In genomic region chr5:61768692-61769281, GRCh38 we compare ENCODE assay signal across 8 cellular contexts.
DNase-seq lines count a peak whose midpoint lies in the region; ATAC-seq, FAIRE-seq and TF ChIP-seq lines count a peak whose summit lies in the region.

No MANE protein-coding gene starts in this region.

- no peaks in the 10 kb centered on the region for H4K20me1 ChIP-seq in K562 (replicated peaks; ENCODE audit: control insufficient read depth, insufficient read depth, low read length)
- no peaks in the 10 kb centered on the region for H4K20me1 ChIP-seq in neural progenitor cell (ENCODE audit: low read depth)

- CTCF ChIA-PET in K562 (lab: Yijun Ruan, JAX; ENCODE audit: low intra/inter-chr PET ratio) = interaction anchor here (0.9 kb wide), 1 partner anchor 166 kb away, joined by 3 read pairs; no protein-coding TSS in a partner anchor

- peak; percentile 65 for FAIRE-seq in K562 (lab: Jason Lieb, UNC)

- H2AFZ ChIP-seq in K562 (ENCODE audit: low read depth, low read length) = no peak overlapping the region
- no peak overlapping the region for H2AFZ ChIP-seq in neural progenitor cell (replicated peaks)

- TF ChIP-seq CTCF in left ventricle myocardium inferior (IDR thresholded peaks at IDR 0.05; ENCODE audit: borderline replicate concordance) (peak; percentile 24), HFFc6 (IDR thresholded peaks at IDR 0.05) (peak; percentile 78), K562 (IDR thresholded peaks at IDR 0.05 in 2 of 3, conservative IDR thresholded peaks at IDR 0.05 in 1 of 3; ENCODE audit: insufficient read depth in 2 of 3, low read depth in 1 of 3, low read length in 3 of 3) (peak; percentile 93 to 100 (median 99)), neural progenitor cell (IDR thresholded peaks at IDR 0.05) (peak; percentile 82), spleen (IDR thresholded peaks at IDR 0.05 in 8 of 11, conservative IDR thresholded peaks at IDR 0.05 in 3 of 11) (peak in 3 of 11 experiments; percentile 10 to 16 (median 14))

- WGBS in K562 (ENCODE audit: insufficient coverage, low coverage, missing lambda C conversion rate) = 0% methylated on average over 5 of the region's 5 CpGs
- WGBS in spleen, 5 donors = 76 to 93% (median 83%) methylated on average over 4 to 5 of the region's 5 CpGs

- H3K4me3 ChIP-seq in left ventricle myocardium inferior (no peak overlapping the region), K562 (no peak overlapping the region), neural progenitor cell (no peak overlapping the region), spleen (no peak overlapping the region)

- in situ Hi-C loops in K562 (cut with MboI) = no loop called here

- intact Hi-C loops in left ventricle myocardium inferior (cut with micrococcal nuclease) = no loop called here
- intact Hi-C loops in Right ventricle myocardium superior (cut with DNase I) = no loop called here
- intact Hi-C loops in K562 (cut with micrococcal nuclease) = no loop called here
- intact Hi-C loops in spleen (cut with DNase I; ENCODE audit: low total_unique reads) = no loop called here

- TF ChIP-seq EP300 in K562 (IDR thresholded peaks at IDR 0.05; ENCODE audit: low read length) = no peak

- H3K36me3 ChIP-seq in left ventricle myocardium inferior = no peaks in the 10 kb centered on the region
- no peaks in the 10 kb centered on the region for H3K36me3 ChIP-seq in K562 (ENCODE audit: control insufficient read depth, insufficient read depth, low read length)
- no peaks in the 10 kb centered on the region for H3K36me3 ChIP-seq in neural progenitor cell
- H3K36me3 ChIP-seq in spleen = no peaks in the 10 kb centered on the region

- H3K79me2 ChIP-seq in K562 (ENCODE audit: control insufficient read depth, insufficient read depth, low read length) = no peaks in the 10 kb centered on the region
- no peaks in the 10 kb centered on the region for H3K79me2 ChIP-seq in neural progenitor cell (ENCODE audit: low read depth)

- peak; percentile 22 to 54; a peak in 2 of 4 replicates for TF ChIP-seq RAD21 in K562 (CRISPR knock-in tag; conservative IDR thresholded peaks at IDR 0.05 in 1 of 2, IDR thresholded peaks at IDR 0.05 in 1 of 2)

- no peaks in the 10 kb centered on the region for H3K4me1 Mint-ChIP-seq in HFFc6 (ENCODE audit: low read depth)
- H3K4me1 Mint-ChIP-seq in neural progenitor cell = peaks cover 5% of the 10 kb centered on the region

- no peaks in the 10 kb centered on the region for H3K36me3 Mint-ChIP-seq in HFFc6 (ENCODE audit: low read depth)
- no peaks in the 10 kb centered on the region for H3K36me3 Mint-ChIP-seq in neural progenitor cell

- peaks cover 8% of the 10 kb centered on the region for H3F3A ChIP-seq in neural progenitor cell (ENCODE audit: low read depth)

- ATAC-seq in Right ventricle myocardium superior (ENCODE audit: poor library complexity) (no peak), K562 (peak; percentile 100)

- H3K4me2 ChIP-seq in K562 (ENCODE audit: insufficient read depth, low read length) (no peak overlapping the region), neural progenitor cell (no peak overlapping the region)

- TF ChIP-seq POLR2A in K562 (conservative IDR thresholded peaks at IDR 0.05) = no peak
- no peak for TF ChIP-seq POLR2A in spleen (IDR thresholded peaks at IDR 0.05)

- no peaks in the 10 kb centered on the region for H3K9me1 ChIP-seq in K562 (ENCODE audit: control insufficient read depth, insufficient read depth, low read length)

- DNase-seq in left ventricle myocardium inferior = no peak
- DNase-seq in Right ventricle myocardium superior = no peak
- peak; percentile 25 for DNase-seq in HFFc6
- peak; percentile 43 for DNase-seq in M059J (ENCODE audit: low read depth)
- peak; percentile 52 to 57 (median 56) for DNase-seq in K562 (ENCODE audit: extremely low read depth in 1 of 4, low spot score in 3 of 4)
- peak; percentile 69 for DNase-seq in neural progenitor cell (ENCODE audit: low spot score)
- DNase-seq in spleen = no peak
- DNase-seq in NOMO-1 treated with DMSO at 0.1 percent for 48 hours (lab: John Stamatoyannopoulos, UW; ENCODE audit: unreplicated experiment) = no peak

- H3K27me3 Mint-ChIP-seq in HFFc6 (ENCODE audit: insufficient read depth) (peaks cover 2% of the 10 kb centered on the region), neural progenitor cell (ENCODE audit: insufficient read depth, low read depth) (peaks cover 7% of the 10 kb centered on the region)

- H3K9me3 Mint-ChIP-seq in HFFc6 (no peaks in the 10 kb centered on the region), neural progenitor cell (peaks cover 5% of the 10 kb centered on the region)

- no peaks in the 10 kb centered on the region for H3K4me1 ChIP-seq in left ventricle myocardium inferior
- H3K4me1 ChIP-seq in K562 (replicated peaks in 1 of 2; ENCODE audit: control insufficient read depth in 2 of 2, insufficient read depth in 2 of 2, low read length in 2 of 2) = no peaks in the 10 kb centered on the region
- peaks cover 24% of the 10 kb centered on the region for H3K4me1 ChIP-seq in neural progenitor cell
- H3K4me1 ChIP-seq in spleen = no peaks in the 10 kb centered on the region

- H3K4me3 Mint-ChIP-seq in HFFc6 = no peak overlapping the region
- no peak overlapping the region for H3K4me3 Mint-ChIP-seq in neural progenitor cell

- no TSS peak for BruUV-seq in K562 (replicated peaks; lab: Mats Ljungman, UMichigan)

- H3K27ac Mint-ChIP-seq in HFFc6 (no peak overlapping the region), neural progenitor cell (peak overlapping the region; percentile 1)

- H3K27me3 ChIP-seq in left ventricle myocardium inferior (ENCODE audit: low read depth) = peaks cover 54% of the 10 kb centered on the region
- H3K27me3 ChIP-seq in K562 (ENCODE audit: control insufficient read depth in 2 of 2, insufficient read depth in 2 of 2, low read length in 2 of 2) = no peaks in the 10 kb centered on the region
- no peaks in the 10 kb centered on the region for H3K27me3 ChIP-seq in neural progenitor cell
- H3K27me3 ChIP-seq in spleen (replicated peaks in 1 of 7) = peaks cover 0 to 8% (median 0%) of the 10 kb centered on the region in 7 donors

- H3K9me3 ChIP-seq in left ventricle myocardium inferior (replicated peaks) = peaks cover 6% of the 10 kb centered on the region
- no peaks in the 10 kb centered on the region for H3K9me3 ChIP-seq in K562 (replicated peaks; ENCODE audit: control insufficient read depth, insufficient read depth, low read depth, low read length)
- no peaks in the 10 kb centered on the region for H3K9me3 ChIP-seq in neural progenitor cell (ENCODE audit: low read depth)
- peaks cover 0 to 4% (median 0%) of the 10 kb centered on the region in 8 donors for H3K9me3 ChIP-seq in spleen

- no peak overlapping the region for H3K27ac ChIP-seq in left ventricle myocardium inferior (replicated peaks)
- H3K27ac ChIP-seq in K562 (ENCODE audit: extremely low read depth, low read depth, low read length) = no peak overlapping the region
- no peak overlapping the region for H3K27ac ChIP-seq in neural progenitor cell
- no peak overlapping the region for H3K27ac ChIP-seq in spleen

- H3K9ac ChIP-seq in K562 (ENCODE audit: insufficient read depth in 1 of 2, low read depth in 2 of 2, low read length in 2 of 2) (no peak overlapping the region), neural progenitor cell (no peak overlapping the region)

- POLR2A ChIA-PET in K562 (lab: Yijun Ruan, JAX) = interaction anchor here (0.6 kb wide), 1 partner anchor 462 kb away, joined by 4 read pairs; no protein-coding TSS in a partner anchor

TF ChIP-seq in K562, 482 proteins besides CTCF, POLR2A, EP300 and RAD21 (continues in another document):
- TF ChIP-seq SMAD3 (CRISPR knock-in tag; conservative IDR thresholded peaks at IDR 0.05) (no peak), MTF1 (CRISPR knock-in tag; IDR thresholded peaks at IDR 0.05; ENCODE audit: borderline replicate concordance) (no peak), FOXK1 (CRISPR knock-in tag; IDR thresholded peaks at IDR 0.05; ENCODE audit: borderline replicate concordance) (no peak), ZSCAN29 (IDR thresholded peaks at IDR 0.05) (no peak), MAFF (IDR thresholded peaks at IDR 0.05; ENCODE audit: low read length) (no peak), THRB (CRISPR knock-in tag; conservative IDR thresholded peaks at IDR 0.05) (no peak), ZNF384 (IDR thresholded peaks at IDR 0.05; ENCODE audit: low read depth, low read length) (no peak), ZNF76 (CRISPR knock-in tag; IDR thresholded peaks at IDR 0.05; ENCODE audit: borderline replicate concordance) (no peak), CBFB (CRISPR knock-in tag; IDR thresholded peaks at IDR 0.05) (no peak), KAT8 (IDR thresholded peaks at IDR 0.05; ENCODE audit: low read depth) (no peak), POLR3A (IDR thresholded peaks at IDR 0.05; ENCODE audit: borderline replicate concordance, extremely low read depth, insufficient read depth, insufficient read length) (no peak)
- TF ChIP-seq, protein P1, sequence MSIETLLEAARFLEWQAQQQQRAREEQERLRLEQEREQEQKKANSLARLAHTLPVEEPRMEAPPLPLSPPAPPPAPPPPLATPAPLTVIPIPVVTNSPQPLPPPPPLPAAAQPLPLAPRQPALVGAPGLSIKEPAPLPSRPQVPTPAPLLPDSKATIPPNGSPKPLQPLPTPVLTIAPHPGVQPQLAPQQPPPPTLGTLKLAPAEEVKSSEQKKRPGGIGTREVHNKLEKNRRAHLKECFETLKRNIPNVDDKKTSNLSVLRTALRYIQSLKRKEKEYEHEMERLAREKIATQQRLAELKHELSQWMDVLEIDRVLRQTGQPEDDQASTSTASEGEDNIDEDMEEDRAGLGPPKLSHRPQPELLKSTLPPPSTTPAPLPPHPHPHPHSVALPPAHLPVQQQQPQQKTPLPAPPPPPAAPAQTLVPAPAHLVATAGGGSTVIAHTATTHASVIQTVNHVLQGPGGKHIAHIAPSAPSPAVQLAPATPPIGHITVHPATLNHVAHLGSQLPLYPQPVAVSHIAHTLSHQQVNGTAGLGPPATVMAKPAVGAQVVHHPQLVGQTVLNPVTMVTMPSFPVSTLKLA (conservative IDR thresholded peaks at IDR 0.05) = no peak

Comparison
In these comparisons a context has a peak if more than half of its experiments do, and no peak if none do; other contexts are left out.
1. DNase-seq: peak in HFFc6 (single experiment), M059J (single experiment), K562 (4 of 4) and neural progenitor cell (single experiment); none in left ventricle myocardium inferior (single experiment), Right ventricle myocardium superior (single experiment), spleen (single experiment) and NOMO-1 treated with DMSO at 0.1 percent for 48 hours (single experiment).